In the genomic region with DNA sequence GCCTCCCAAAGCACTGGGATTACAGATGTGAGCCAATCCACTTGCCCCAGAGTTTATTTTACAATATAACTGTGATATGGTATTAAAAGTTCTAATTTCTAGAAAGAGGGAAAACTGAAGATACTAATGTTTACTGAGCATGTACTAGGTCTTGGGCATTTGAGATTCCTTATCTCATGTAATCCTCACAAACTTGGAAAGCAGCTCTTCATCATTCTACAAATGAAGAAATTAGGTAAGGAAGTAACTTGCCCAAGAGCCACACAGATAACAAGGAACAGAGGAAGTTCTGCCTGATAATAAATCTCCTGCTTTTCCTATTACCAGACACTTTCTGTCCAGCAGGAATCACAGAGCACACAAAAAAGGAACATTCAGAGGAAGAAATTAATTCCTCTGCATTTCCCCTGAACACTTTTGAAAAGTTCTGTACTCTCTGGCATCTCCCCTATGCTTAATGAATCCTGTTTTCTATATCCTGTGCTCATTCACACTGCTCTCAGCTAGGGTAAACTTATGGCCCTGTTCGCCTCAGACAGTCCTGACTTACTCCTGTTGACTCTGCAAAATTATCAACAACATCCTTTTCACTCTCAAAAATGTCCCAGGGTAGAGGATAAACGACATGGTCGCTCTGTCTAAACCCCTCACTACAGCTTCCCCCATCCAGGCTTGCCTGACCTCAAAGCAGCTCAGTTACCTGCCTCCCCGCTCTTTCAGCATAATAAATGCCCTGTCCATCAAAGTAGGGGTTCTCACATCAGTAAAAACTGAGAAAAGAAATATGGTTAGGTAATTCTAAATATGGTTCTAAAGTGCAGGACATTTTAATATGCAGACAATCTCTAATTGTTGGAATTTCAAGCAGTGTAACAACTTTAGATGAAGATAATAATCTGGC, we compare ENCODE assay signal across 15 cellular contexts. TPM values are rescaled to one million over a fixed set of nuclear protein-coding genes. Genes with fewer than 3 reads are reported as not detected.
DNase-seq lines count a peak whose midpoint lies in the region; FAIRE-seq and TF ChIP-seq lines count a peak whose summit lies in the region.
"Had no signal": no experiment of that assay in that cellular context is flagged by ENCODE, and none has a peak within 500 bp of the region (broad histone marks: within the 10 kb centered on the region; RNA-seq: fewer than 3 reads in every experiment).

No MANE protein-coding gene starts in this region.

- no peaks in the 10 kb centered on the region for H3K9me3 Mint-ChIP-seq in nephron progenitor cell
- H3K9me3 Mint-ChIP-seq: activated CD4-positive, alpha-beta memory T cell treated with anti-CD3 and anti-CD28 coated beads for 36 hours; activated T-helper 1 cell treated with anti-CD3 and anti-CD28 coated beads, Interleukin-12 subunit alpha, Interleukin-12 subunit beta, Interleukin-2, Interleukin-4 antibody, amounts not matched to agents 30 ng/mL and 10 ng/mL and 1 ng/mL, durations not matched to agents 14 hours and 24 hours and 36 hours; dendritic cell treated with granulocyte-macrophage colony-stimulating factor and Interleukin-4, amounts not matched to agents 40 ng/mL and 50 ng/mL, for 4 days had no signal

- no peak overlapping the region for H3K9ac ChIP-seq in GM23248
- H3K9ac ChIP-seq in endothelial cell of umbilical vein (replicated peaks; ENCODE audit: extremely low read depth, insufficient read depth, low read length): no peak overlapping the region

- no peak for TF ChIP-seq POLR2A in endothelial cell of umbilical vein (IDR thresholded peaks at IDR 0.05; ENCODE audit: low read depth, low read length)

- WGBS in GM23248 (ENCODE audit: low coverage in 1 of 2, low lambda C conversion rate in 2 of 2, missing lambda C conversion rate in 2 of 2), 2 experiments: 71 to 72% methylated on average over 4 of the region's 4 CpGs

- H3K4me3 ChIP-seq in GM23248: peak overlapping the region; percentile 21; the same call in 1 of the 2 replicates
- H3K4me3 ChIP-seq in endothelial cell of umbilical vein (replicated peaks in 1 of 3; ENCODE audit: insufficient read depth in 1 of 3, low read depth in 1 of 3, low read length in 3 of 3): no peak overlapping the region

- H3F3A ChIP-seq in GM23248 (ENCODE audit: insufficient read depth): peaks cover 62% of the 10 kb centered on the region

- peak overlapping the region; percentile 85 for H3K27ac Mint-ChIP-seq in nephron progenitor cell
- H3K27ac Mint-ChIP-seq: activated CD4-positive, alpha-beta memory T cell treated with anti-CD3 and anti-CD28 coated beads for 36 hours; activated T-helper 1 cell treated with anti-CD3 and anti-CD28 coated beads, Interleukin-12 subunit alpha, Interleukin-12 subunit beta, Interleukin-2, Interleukin-4 antibody, amounts not matched to agents 30 ng/mL and 10 ng/mL and 1 ng/mL, durations not matched to agents 14 hours and 24 hours and 36 hours; dendritic cell treated with granulocyte-macrophage colony-stimulating factor and Interleukin-4, amounts not matched to agents 40 ng/mL and 50 ng/mL, for 4 days had no signal

- H3K36me3 Mint-ChIP-seq in nephron progenitor cell (ENCODE audit: low read depth): no peaks in the 10 kb centered on the region
- H3K36me3 Mint-ChIP-seq: activated CD4-positive, alpha-beta memory T cell treated with anti-CD3 and anti-CD28 coated beads for 36 hours had no signal

- CTCF ChIA-PET in endothelial cell of umbilical vein (lab: Charles Lee): interaction anchor here (0.6 to 6.3 kb wide), 12 partner anchors 10 to 247 kb away, joined by 3 to 31 read pairs (median 4); a partner anchor contains a TSS

- POLR2A ChIA-PET in endothelial cell of umbilical vein (lab: Charles Lee): interaction anchor here (0.7 to 1.9 kb wide), 2 partner anchors 12 to 247 kb away, joined by 4 to 9 read pairs; a partner anchor contains a TSS

- H3K36me3 ChIP-seq in GM23248 (ENCODE audit: low read depth): peaks cover 7% of the 10 kb centered on the region
- no peaks in the 10 kb centered on the region for H3K36me3 ChIP-seq in endothelial cell of umbilical vein (ENCODE audit: control insufficient read depth in 2 of 2, extremely low read depth in 1 of 2, insufficient read depth in 2 of 2, low read length in 2 of 2)

- H3K4me1 ChIP-seq in GM23248 (ENCODE audit: insufficient read depth) (peaks cover 84% of the 10 kb centered on the region), endothelial cell of umbilical vein (ENCODE audit: control insufficient read depth, extremely low read depth, insufficient read depth, low read length) (peaks cover 96% of the 10 kb centered on the region)

- dilution Hi-C loops in endothelial cell of umbilical vein (cut with MboI; ENCODE audit: extremely low pct_ligation_motif_present, low sequenced_read_pairs): no loop called here

- H3K9me2 ChIP-seq in GM23248 (ENCODE audit: insufficient read depth): no peaks in the 10 kb centered on the region

- H3K27ac ChIP-seq in GM23248: peak overlapping the region; percentile 54; the same call in 1 of the 2 replicates
- H3K27ac ChIP-seq in endothelial cell of umbilical vein (ENCODE audit: insufficient read depth, low read depth, low read length): peak overlapping the region; percentile 21
- H3K27ac ChIP-seq: RWPE1 had no signal

- H3K27me3 Mint-ChIP-seq in nephron progenitor cell (ENCODE audit: low read depth, poor library complexity): peaks cover 2% of the 10 kb centered on the region
- H3K27me3 Mint-ChIP-seq: dendritic cell treated with granulocyte-macrophage colony-stimulating factor and Interleukin-4, amounts not matched to agents 40 ng/mL and 50 ng/mL, for 4 days had no signal

- peak overlapping the region; percentile 7 for H3K4me3 Mint-ChIP-seq in nephron progenitor cell
- H3K4me3 Mint-ChIP-seq: activated CD4-positive, alpha-beta memory T cell treated with anti-CD3 and anti-CD28 coated beads for 36 hours; activated T-helper 1 cell treated with anti-CD3 and anti-CD28 coated beads, Interleukin-12 subunit alpha, Interleukin-12 subunit beta, Interleukin-2, Interleukin-4 antibody, amounts not matched to agents 30 ng/mL and 10 ng/mL and 1 ng/mL, durations not matched to agents 14 hours and 24 hours and 36 hours; dendritic cell treated with granulocyte-macrophage colony-stimulating factor and Interleukin-4, amounts not matched to agents 40 ng/mL and 50 ng/mL, for 4 days had no signal

- H3K9me1 ChIP-seq in endothelial cell of umbilical vein (replicated peaks; ENCODE audit: control insufficient read depth, extremely low read depth, insufficient read depth, low read length): no peaks in the 10 kb centered on the region

- no peak for DNase-seq in GM23248
- DNase-seq in OCI-M1 (lab: John Stamatoyannopoulos, UW): peak; percentile 23
- peak; percentile 45 for DNase-seq in endothelial cell of umbilical vein (ENCODE audit: low read depth, low spot score)
- DNase-seq in nephron progenitor cell: no peak
- no peak for DNase-seq in C1 segment of cervical spinal cord (lab: John Stamatoyannopoulos, UW)
- no peak for DNase-seq in T-helper 2 cell
- no peak for DNase-seq in NCI-H2029 (lab: John Stamatoyannopoulos, UW)
- DNase-seq in HTR-8/SVneo (ENCODE audit: insufficient read length, low spot score): no peak
- DNase-seq: activated CD4-positive, alpha-beta memory T cell treated with anti-CD3 and anti-CD28 coated beads for 36 hours; DMS79; GOT3; NCI-H146 had no signal

- TF ChIP-seq CTCF in endothelial cell of umbilical vein (IDR thresholded peaks at IDR 0.05; ENCODE audit: extremely low read depth in 1 of 2, insufficient read depth in 1 of 2, low read depth in 1 of 2, low read length in 2 of 2) (no peak), nephron progenitor cell (IDR thresholded peaks at IDR 0.05) (no peak)

- H3K9me3 ChIP-seq in GM23248 (ENCODE audit: low read depth) (no peaks in the 10 kb centered on the region), endothelial cell of umbilical vein (replicated peaks; ENCODE audit: control insufficient read depth, insufficient read depth, low read length) (no peaks in the 10 kb centered on the region)

- H3K4me2 ChIP-seq in GM23248 (ENCODE audit: unreplicated experiment): peak overlapping the region; percentile 54
- H3K4me2 ChIP-seq in endothelial cell of umbilical vein (ENCODE audit: insufficient read depth, low read length): peak overlapping the region; percentile 2

- no peaks in the 10 kb centered on the region for H3K27me3 ChIP-seq in GM23248 (replicated peaks; ENCODE audit: insufficient read depth)
- H3K27me3 ChIP-seq in endothelial cell of umbilical vein (ENCODE audit: control insufficient read depth in 2 of 2, insufficient read depth in 2 of 2, low read length in 2 of 2): no peaks in the 10 kb centered on the region

- H2AFZ ChIP-seq in GM23248 (no peak overlapping the region), endothelial cell of umbilical vein (ENCODE audit: low read depth, low read length) (no peak overlapping the region)

- BruUV-seq in endothelial cell of umbilical vein (replicated peaks; lab: Mats Ljungman, UMichigan): no TSS peak

- H3K4me1 Mint-ChIP-seq in nephron progenitor cell: peaks cover 85% of the 10 kb centered on the region

- H3K79me2 ChIP-seq in GM23248 (ENCODE audit: insufficient read depth) (peaks cover 99% of the 10 kb centered on the region), endothelial cell of umbilical vein (ENCODE audit: control insufficient read depth, insufficient read depth, low read length) (peaks cover 96% of the 10 kb centered on the region)

- in situ Hi-C loops in GM23248 (cut with MboI): no loop called here

- intact Hi-C loops in endothelial cell of umbilical vein (cut with micrococcal nuclease): loop anchor here (1.0 to 2.0 kb wide), 2 partner anchors 12 to 18 kb away; no protein-coding TSS in a partner anchor

- H4K20me1 ChIP-seq in GM23248 (ENCODE audit: insufficient read depth) (peaks cover 43% of the 10 kb centered on the region; the same call in 1 of the 2 replicates), endothelial cell of umbilical vein (replicated peaks; ENCODE audit: control insufficient read depth, extremely low read depth, insufficient read depth, low read length) (no peaks in the 10 kb centered on the region)

- FAIRE-seq in endothelial cell of umbilical vein (lab: Jason Lieb, UNC) (no peak), HTR-8/SVneo (lab: Jason Lieb, UNC) (no peak)

TF ChIP-seq in endothelial cell of umbilical vein, 7 proteins besides CTCF, POLR2A, EP300 and RAD21 (continues in another document):
- TF ChIP-seq EZH2 (IDR thresholded peaks at IDR 0.05; ENCODE audit: borderline replicate concordance, low read depth, low read length, severe bottlenecking): no peak

RNA-seq across cellular contexts. Expression of a gene that starts 13.7 kb away (rescaled TPM):
- total RNA-seq in GM23248 (2014; rRNA removed; shearing (Covaris generic)): 24.9 and 28.3 TPM in 2 replicates
- 53.8 and 55.5 TPM in 2 replicates for polyA plus RNA-seq in GM23248 (2016; fragmentation: Nextera tagmentation; extraction: Ambion mirVana)
- 24.3 and 24.9 TPM in 2 replicates for total RNA-seq in endothelial cell of umbilical vein
- polyA plus RNA-seq in endothelial cell of umbilical vein: 16.2 and 16.7 TPM in 2 replicates
- 11.5 and 13.4 TPM in 2 replicates for polyA plus RNA-seq in endothelial cell of umbilical vein (2011; cell fraction: cytosol; rRNA removed)
- polyA plus RNA-seq in endothelial cell of umbilical vein (2011; cell fraction: nucleus; rRNA removed): 21.1 and 23.1 TPM in 2 replicates
- 12.8 and 15.2 TPM in 2 replicates for polyA plus RNA-seq in endothelial cell of umbilical vein (2012)
- polyA minus RNA-seq in endothelial cell of umbilical vein: 59.1 and 61.5 TPM in 2 replicates
- polyA minus RNA-seq in endothelial cell of umbilical vein (2011; cell fraction: cytosol; rRNA and poly(A)+ RNA removed): 24.1 TPM
- 80.9 and 111 TPM in 2 replicates for polyA minus RNA-seq in endothelial cell of umbilical vein (2011; cell fraction: nucleus; rRNA and poly(A)+ RNA removed)

Comparison
In these comparisons a context has a peak if more than half of its experiments do, and no peak if none do; other contexts are left out.
1. DNase-seq: peak in OCI-M1 (single experiment) and endothelial cell of umbilical vein (single experiment); none in GM23248 (single experiment), nephron progenitor cell (single experiment), C1 segment of cervical spinal cord (0 of 14), T-helper 2 cell (0 of 5), NCI-H2029 (single experiment) and HTR-8/SVneo (single experiment).